21 cellular contexts compared by ENCODE assay signal in the genomic region with DNA sequence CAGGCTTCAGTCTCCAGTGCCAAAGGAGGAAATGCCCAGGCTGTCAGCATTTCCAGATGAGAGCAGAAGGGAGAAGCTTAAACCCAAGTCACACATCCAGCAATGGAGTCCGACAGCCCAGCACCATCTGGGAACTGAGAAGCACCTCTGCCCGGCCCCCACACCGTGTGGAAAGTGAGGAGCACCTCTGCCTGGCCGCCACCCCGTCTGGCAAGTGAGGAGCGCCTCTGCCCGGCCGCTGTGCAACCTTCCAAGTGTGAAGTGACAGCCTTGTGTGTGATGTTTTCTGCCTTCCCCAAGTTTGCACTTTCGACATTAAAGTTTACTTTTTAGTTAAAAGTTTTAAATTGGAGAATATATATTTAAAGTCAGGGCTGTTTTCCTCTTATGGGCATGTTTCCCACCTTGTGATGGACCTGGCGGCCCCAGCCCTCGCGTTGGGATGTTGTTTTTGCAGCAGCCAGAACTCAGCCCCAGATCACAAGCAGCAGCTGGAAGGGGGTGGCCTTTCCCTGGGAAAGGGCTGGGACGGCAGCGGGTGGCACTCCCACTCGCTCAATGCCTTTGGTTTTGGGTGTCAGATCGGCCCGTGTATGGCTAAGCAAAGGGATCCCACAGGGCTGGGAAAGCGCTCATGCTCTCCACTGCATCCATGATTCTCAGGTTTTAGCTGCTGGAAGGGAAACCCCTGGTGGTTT. TPM values are rescaled to one million over a fixed set of nuclear protein-coding genes. Genes with fewer than 3 reads are reported as not detected.
DNase-seq lines count a peak whose midpoint lies in the region; ATAC-seq, FAIRE-seq and TF ChIP-seq lines count a peak whose summit lies in the region.
"Had no signal": no experiment of that assay in that cellular context is flagged by ENCODE, and none has a peak within 500 bp of the region (broad histone marks: within the 10 kb centered on the region; RNA-seq: fewer than 3 reads in every experiment).

No MANE protein-coding gene starts in this region.

- H3K36me3 Mint-ChIP-seq in activated T-cell treated with anti-CD3 and anti-CD28 coated beads, Interleukin-2, amount 50 U/mL, for 24 hours (ENCODE audit: low read depth), result peaks cover 78% of the 10 kb centered on the region
- H3K36me3 Mint-ChIP-seq in GM23338 (ENCODE audit: low read depth), result peaks cover 60% of the 10 kb centered on the region
- peaks cover 0 to 9% (median 0%) of the 10 kb centered on the region in 5 donors for H3K36me3 Mint-ChIP-seq in naive thymus-derived CD4-positive, alpha-beta T cell
- H3K36me3 Mint-ChIP-seq: CD4-positive, CD25-positive, alpha-beta regulatory T cell had no signal

- H3K4me2 ChIP-seq in GM23338 (no peak overlapping the region), GM12878 (ENCODE audit: control insufficient read depth, insufficient read depth) (no peak overlapping the region)

- no peak overlapping the region for H3K27ac ChIP-seq in GM23338 (ENCODE audit: low read depth)
- no peak overlapping the region for H3K27ac ChIP-seq in GM12878 (ENCODE audit: control insufficient read depth, insufficient read depth)
- H3K27ac ChIP-seq in thymus (ENCODE audit: low read depth), result peak overlapping the region; percentile 31
- no peak overlapping the region for H3K27ac ChIP-seq in naive thymus-derived CD4-positive, alpha-beta T cell (ENCODE audit: low read depth, low read length)

- CTCF ChIA-PET in GM12878 (lab: Yijun Ruan, JAX), result interaction anchor here (2.2 kb wide), 1 partner anchor 10 kb away, joined by 5 read pairs; a partner anchor contains a TSS
- CTCF ChIA-PET in naive thymus-derived CD4-positive, alpha-beta T cell (lab: Charles Lee), result no interaction called here

- no peak for DNase-seq in activated T-cell treated with anti-CD3 and anti-CD28 coated beads, Interleukin-2, amount 50 U/mL, for 24 hours
- no peak for DNase-seq in activated T-cell treated with anti-CD3 and anti-CD28 coated beads, Interleukin-2, amount 50 U/mL, for 48 hours
- DNase-seq in GM23338 (ENCODE audit: low spot score) (no peak), GM12878 (ENCODE audit: low read depth, low spot score) (no peak), NCI-H526 treated with DMSO at 0.1 percent for 48 hours (lab: John Stamatoyannopoulos, UW) (no peak)
- DNase-seq in naive thymus-derived CD4-positive, alpha-beta T cell, result no peak
- DNase-seq: CD4-positive, CD25-positive, alpha-beta regulatory T cell; DMS153; KBM-7; NCI-H1092 treated with DMSO at 0.1 percent for 48 hours; NCI-H146; NCI-H2029; NCI-H226; NCI-H510A treated with DMSO at 0.1 percent for 48 hours; NCI-H774; NK-92 treated with Interleukin-12 subunit alpha and Interleukin-12 subunit beta, amount 100 ng/mL, for 24 hours had no signal

- H3K9me3 ChIP-seq in GM12878 (replicated peaks; ENCODE audit: control insufficient read depth, insufficient read depth, low read length) (no peaks in the 10 kb centered on the region), thymus (ENCODE audit: control insufficient read depth) (no peaks in the 10 kb centered on the region)
- H3K9me3 ChIP-seq in naive thymus-derived CD4-positive, alpha-beta T cell (ENCODE audit: control insufficient read depth in 2 of 3, low read length in 3 of 3), result no peaks in the 10 kb centered on the region

- ATAC-seq in GM23338 (no peak), GM12878 (no peak)
- no peak for ATAC-seq in naive thymus-derived CD4-positive, alpha-beta T cell

- in situ Hi-C loops in GM12878 (cut with MboI), result no loop called here

- H4K20me1 ChIP-seq in GM23338 (replicated peaks; ENCODE audit: insufficient read depth) (peaks cover 3% of the 10 kb centered on the region; the same call in 1 of the 2 replicates), GM12878 (ENCODE audit: control insufficient read depth, insufficient read depth) (no peaks in the 10 kb centered on the region)

- H3K27ac Mint-ChIP-seq in activated T-cell treated with anti-CD3 and anti-CD28 coated beads, Interleukin-2, amount 50 U/mL, for 24 hours, result peak overlapping the region; percentile 22
- no peak overlapping the region for H3K27ac Mint-ChIP-seq in GM23338
- no peak overlapping the region for H3K27ac Mint-ChIP-seq in naive thymus-derived CD4-positive, alpha-beta T cell

- H3K9me3 Mint-ChIP-seq in activated T-cell treated with anti-CD3 and anti-CD28 coated beads, Interleukin-2, amount 50 U/mL, for 24 hours, result no peaks in the 10 kb centered on the region
- no peaks in the 10 kb centered on the region for H3K9me3 Mint-ChIP-seq in GM23338
- H3K9me3 Mint-ChIP-seq in naive thymus-derived CD4-positive, alpha-beta T cell, result peaks cover 0 to 2% (median 0%) of the 10 kb centered on the region in 11 donors
- H3K9me3 Mint-ChIP-seq: CD4-positive, CD25-positive, alpha-beta regulatory T cell had no signal

- SMC1A ChIA-PET in GM12878 (lab: Charles Lee; ENCODE audit: uncharacterized antibody, unreplicated experiment), result no interaction called here

- TF ChIP-seq CTCF in GM23338 (conservative IDR thresholded peaks at IDR 0.05; ENCODE audit: low read depth in 2 of 2) (no peak), GM12878 (IDR thresholded peaks at IDR 0.05 in 2 of 3, conservative IDR thresholded peaks at IDR 0.05 in 1 of 3; ENCODE audit: control insufficient read depth in 2 of 3, extremely low read depth in 1 of 3, insufficient read depth in 1 of 3, low read depth in 3 of 3, low read length in 3 of 3) (no peak)

- TF ChIP-seq POLR2A in GM12878 (IDR thresholded peaks at IDR 0.05; ENCODE audit: low read depth, low read length), result no peak; the same call in 1 of the 2 replicates

- intact Hi-C loops in GM12878 (cut with micrococcal nuclease; ENCODE audit: unreplicated experiment), result no loop called here
- intact Hi-C loops in naive thymus-derived CD4-positive, alpha-beta T cell (cut with micrococcal nuclease), result no loop called here

- no peak overlapping the region for H2AFZ ChIP-seq in GM23338
- H2AFZ ChIP-seq in GM12878 (ENCODE audit: control insufficient read depth, low read depth, low read length), result no peak overlapping the region

- TF ChIP-seq RAD21 in GM12878 (IDR thresholded peaks at IDR 0.05; ENCODE audit: insufficient read depth, low read depth, low read length), result no peak

- 92% methylated on average over 18 of the region's 18 CpGs for WGBS in GM12878 (ENCODE audit: insufficient coverage, insufficient replicate concordance, low lambda C conversion rate, missing lambda C conversion rate)
- WGBS in thymus, result 97% methylated on average over 18 of the region's 18 CpGs

- no peak overlapping the region for H3K4me3 Mint-ChIP-seq in activated T-cell treated with anti-CD3 and anti-CD28 coated beads, Interleukin-2, amount 50 U/mL, for 24 hours
- H3K4me3 Mint-ChIP-seq in GM23338, result no peak overlapping the region
- H3K4me3 Mint-ChIP-seq in naive thymus-derived CD4-positive, alpha-beta T cell, result no peak overlapping the region

- no peaks in the 10 kb centered on the region for H3K27me3 Mint-ChIP-seq in activated T-cell treated with anti-CD3 and anti-CD28 coated beads, Interleukin-2, amount 50 U/mL, for 24 hours
- peaks cover 24% of the 10 kb centered on the region for H3K27me3 Mint-ChIP-seq in GM23338 (ENCODE audit: insufficient read depth, low read depth, poor library complexity)
- H3K27me3 Mint-ChIP-seq in naive thymus-derived CD4-positive, alpha-beta T cell, result no peaks in the 10 kb centered on the region
- H3K27me3 Mint-ChIP-seq: CD4-positive, CD25-positive, alpha-beta regulatory T cell had no signal

- H3K36me3 ChIP-seq in GM23338 (ENCODE audit: insufficient read depth) (peaks cover 24% of the 10 kb centered on the region), GM12878 (ENCODE audit: control insufficient read depth in 2 of 2, insufficient read depth in 2 of 2, low read length in 1 of 2) (peaks cover 7 to 23% of the 10 kb centered on the region in 2 experiments), thymus (ENCODE audit: control insufficient read depth, insufficient read depth) (peaks cover 62% of the 10 kb centered on the region)
- peaks cover 4 to 53% (median 16%) of the 10 kb centered on the region in 3 experiments for H3K36me3 ChIP-seq in naive thymus-derived CD4-positive, alpha-beta T cell (ENCODE audit: control insufficient read depth in 2 of 3, insufficient read depth in 3 of 3, low read length in 3 of 3)

- RAD21 ChIA-PET in GM12878 (lab: Charles Lee; ENCODE audit: unreplicated experiment), result no interaction called here

- H3K4me1 ChIP-seq in GM23338 (ENCODE audit: insufficient read depth) (no peaks in the 10 kb centered on the region), GM12878 (ENCODE audit: control insufficient read depth, insufficient read depth, low read length) (no peaks in the 10 kb centered on the region), thymus (ENCODE audit: control insufficient read depth, insufficient read depth, low read length) (no peaks in the 10 kb centered on the region)
- H3K4me1 ChIP-seq in naive thymus-derived CD4-positive, alpha-beta T cell (ENCODE audit: control insufficient read depth in 2 of 2, insufficient read depth in 2 of 2, low read length in 2 of 2), result peaks cover 0 to under 1% of the 10 kb centered on the region in 2 donors

- H3F3A ChIP-seq in GM23338 (replicated peaks; ENCODE audit: low read depth), result peaks cover 19% of the 10 kb centered on the region; the same call in 1 of the 2 replicates

- POLR2A ChIA-PET in GM12878 (lab: Charles Lee), result no interaction called here
- POLR2A ChIA-PET in naive thymus-derived CD4-positive, alpha-beta T cell (lab: Charles Lee), result interaction anchor here (1.1 kb wide), 1 partner anchor 10 kb away, joined by 3 read pairs; a partner anchor contains a TSS

- no peak overlapping the region for H3K4me3 ChIP-seq in GM23338
- H3K4me3 ChIP-seq in GM12878, result no peak overlapping the region
- H3K4me3 ChIP-seq in thymus (ENCODE audit: low read length), result no peak overlapping the region
- no peak overlapping the region for H3K4me3 ChIP-seq in naive thymus-derived CD4-positive, alpha-beta T cell (ENCODE audit: low read length)

- H3K27me3 ChIP-seq in GM23338 (ENCODE audit: insufficient read depth) (no peaks in the 10 kb centered on the region), GM12878 (replicated peaks in 1 of 2; ENCODE audit: control insufficient read depth in 2 of 2, insufficient read depth in 2 of 2, low read length in 1 of 2) (no peaks in the 10 kb centered on the region), thymus (ENCODE audit: control insufficient read depth, insufficient read depth) (no peaks in the 10 kb centered on the region)
- no peaks in the 10 kb centered on the region for H3K27me3 ChIP-seq in naive thymus-derived CD4-positive, alpha-beta T cell (ENCODE audit: control insufficient read depth in 2 of 2, insufficient read depth in 2 of 2, low read length in 2 of 2)

- FAIRE-seq in GM12878 (lab: Jason Lieb, UNC), result no peak
- FAIRE-seq: G401.6, GM18507, GM19239, H54 had no signal

- no peak overlapping the region for H3K9ac ChIP-seq in GM12878 (ENCODE audit: control insufficient read depth, insufficient read depth, low read length)

- peaks cover 15% of the 10 kb centered on the region for H3K4me1 Mint-ChIP-seq in activated T-cell treated with anti-CD3 and anti-CD28 coated beads, Interleukin-2, amount 50 U/mL, for 24 hours (ENCODE audit: low read depth)
- peaks cover 5% of the 10 kb centered on the region; the same call in 2 of the 3 replicates for H3K4me1 Mint-ChIP-seq in GM23338
- H3K4me1 Mint-ChIP-seq in naive thymus-derived CD4-positive, alpha-beta T cell, result peaks cover 0 to 11% (median 9%) of the 10 kb centered on the region in 7 donors

- H3K79me2 ChIP-seq in GM23338 (replicated peaks; ENCODE audit: insufficient read depth) (peaks cover 12% of the 10 kb centered on the region), GM12878 (ENCODE audit: control insufficient read depth, insufficient read depth, low read length) (no peaks in the 10 kb centered on the region)

- no peaks in the 10 kb centered on the region for H3K9me2 ChIP-seq in GM23338 (ENCODE audit: insufficient read depth)

- no peak for TF ChIP-seq EP300 in GM12878 (IDR thresholded peaks at IDR 0.05; ENCODE audit: borderline replicate concordance in 1 of 2, control insufficient read depth in 1 of 2, low read depth in 2 of 2, low read length in 2 of 2)

- TSS peak; percentile 30 for BruUV-seq in GM12878 (replicated peaks; lab: Mats Ljungman, UMichigan)

RNA-seq across cellular contexts. Expression of a gene that starts 7.2 kb away (rescaled TPM):
- 22.3 and 26.1 TPM in 2 replicates for total RNA-seq in GM23338 (2014; rRNA removed; shearing (Covaris generic))
- polyA plus RNA-seq in GM23338 (2016; fragmentation: Nextera tagmentation; extraction: Ambion mirVana) (69.3 and 73.4 TPM in 2 replicates), GM12878 (2011; rRNA removed) (7.7 and 13.7 TPM in 2 replicates), GM12878 (2014; fragmentation: Illumina TruSeq; extraction: Trizol) (20.9 and 32.6 TPM in 2 replicates), GM12878 (2014; fragmentation: Nextera tagmentation; extraction: Ambion mirVana) (1 to 10 TPM; 2.2 to 5.1 TPM), GM12878 (2014; rRNA removed) (33.8 and 39.3 TPM in 2 replicates), GM12878 (2016; fragmentation: Nextera tagmentation; extraction: Ambion mirVana) (10 to 100 TPM; 44.6 to 45.4 TPM), thymus (42.5 TPM)
- 8.0 and 8.8 TPM in 2 replicates for total RNA-seq in GM12878 (2013; cell fraction: nucleolus; rRNA removed)
- total RNA-seq in GM12878 (2014; rRNA removed) (21.9 and 23.3 TPM in 2 replicates), GM12878 (2014; rRNA removed; fragmentation: Illumina TruSeq; extraction: Trizol) (18.3 and 19.6 TPM in 2 replicates), GM12878 (2021) (32.0 and 35.1 TPM in 2 replicates)
- polyA plus RNA-seq in GM12878 (2011; ENCODE audit: low read depth), result 5.7 TPM
- polyA plus RNA-seq in GM12878 (2011; cell fraction: cytosol; rRNA removed), result 12.6 and 24.0 TPM in 2 replicates
- polyA plus RNA-seq in GM12878 (2011; cell fraction: nucleus; rRNA removed), result 26.3 and 30.0 TPM in 2 replicates
- polyA plus RNA-seq in GM12878 (2012), result 16.2 and 24.2 TPM in 2 replicates
- polyA minus RNA-seq in GM12878 (2011; rRNA and poly(A)+ RNA removed), result 3.0 and 4.8 TPM in 2 replicates
- 5.2 and 6.8 TPM in 2 replicates for polyA minus RNA-seq in GM12878 (2011; cell fraction: cytosol; rRNA and poly(A)+ RNA removed)
- polyA minus RNA-seq in GM12878 (2011; cell fraction: nucleus; rRNA and poly(A)+ RNA removed), result 3.4 and 11.5 TPM in 2 replicates
- total RNA-seq in naive thymus-derived CD4-positive, alpha-beta T cell, result 10 to 100 TPM; 16.3 to 33.5 (median 27.1) TPM
- polyA plus RNA-seq in naive thymus-derived CD4-positive, alpha-beta T cell, result 10 to 100 TPM; 10.0 to 26.0 TPM

RNA-seq across cellular contexts. Expression of a gene that starts 7.3 kb away (rescaled TPM):
- total RNA-seq in GM23338 (2014; rRNA removed; shearing (Covaris generic)), result 46.0 and 76.2 TPM in 2 replicates
- 64.9 and 73.0 TPM in 2 replicates for polyA plus RNA-seq in GM23338 (2016; fragmentation: Nextera tagmentation; extraction: Ambion mirVana)
- 25.4 and 29.4 TPM in 2 replicates for total RNA-seq in GM12878 (2013; cell fraction: nucleolus; rRNA removed)
- total RNA-seq in GM12878 (2014; rRNA removed), result 74.8 and 77.7 TPM in 2 replicates
- 14.4 and 18.4 TPM in 2 replicates for total RNA-seq in GM12878 (2014; rRNA removed; fragmentation: Illumina TruSeq; extraction: Trizol)
- total RNA-seq in GM12878 (2021), result 61.2 and 70.8 TPM in 2 replicates
- 14.1 TPM for polyA plus RNA-seq in GM12878 (2011; ENCODE audit: low read depth)
- 6.2 and 13.5 TPM in 2 replicates for polyA plus RNA-seq in GM12878 (2011; rRNA removed)
- 24.6 and 47.1 TPM in 2 replicates for polyA plus RNA-seq in GM12878 (2011; cell fraction: cytosol; rRNA removed)
- 37.2 and 39.7 TPM in 2 replicates for polyA plus RNA-seq in GM12878 (2011; cell fraction: nucleus; rRNA removed)
- 28.0 and 28.4 TPM in 2 replicates for polyA plus RNA-seq in GM12878 (2012)
- 3.4 and 10.2 TPM in 2 replicates for polyA plus RNA-seq in GM12878 (2014; fragmentation: Illumina TruSeq; extraction: Trizol)
- 1 to 10 TPM; 4.6 to 9.3 TPM for polyA plus RNA-seq in GM12878 (2014; fragmentation: Nextera tagmentation; extraction: Ambion mirVana)
- 83.2 and 84.8 TPM in 2 replicates for polyA plus RNA-seq in GM12878 (2014; rRNA removed)
- 10 to 100 TPM; 74.3 to 89.5 TPM for polyA plus RNA-seq in GM12878 (2016; fragmentation: Nextera tagmentation; extraction: Ambion mirVana)
- 8.5 and 18.8 TPM in 2 replicates for polyA minus RNA-seq in GM12878 (2011; rRNA and poly(A)+ RNA removed)
- polyA minus RNA-seq in GM12878 (2011; cell fraction: cytosol; rRNA and poly(A)+ RNA removed), result 6.4 and 11.4 TPM in 2 replicates
- polyA minus RNA-seq in GM12878 (2011; cell fraction: nucleus; rRNA and poly(A)+ RNA removed), result 13.7 and 25.6 TPM in 2 replicates
- polyA plus RNA-seq in thymus, result 83.0 TPM
- total RNA-seq in naive thymus-derived CD4-positive, alpha-beta T cell, result 10 to 100 TPM; 35.9 to 61.9 (median 47.5) TPM
- 100 to 1,000 TPM; 108 to 123 TPM for polyA plus RNA-seq in naive thymus-derived CD4-positive, alpha-beta T cell

RNA-seq across cellular contexts. Expression of a gene that starts 9.9 kb away (rescaled TPM):
- 41.3 and 54.9 TPM in 2 replicates for total RNA-seq in GM23338 (2014; rRNA removed; shearing (Covaris generic))
- polyA plus RNA-seq in GM23338 (2016; fragmentation: Nextera tagmentation; extraction: Ambion mirVana) (39.6 and 40.4 TPM in 2 replicates), GM12878 (2011; rRNA removed) (26.8 and 34.3 TPM in 2 replicates), GM12878 (2014; fragmentation: Illumina TruSeq; extraction: Trizol) (15.9 and 27.4 TPM in 2 replicates), GM12878 (2014; fragmentation: Nextera tagmentation; extraction: Ambion mirVana) (10 to 100 TPM in 1 of 2 experiments, 1 to 10 TPM in 1; 4.7 to 20.8 TPM), GM12878 (2014; rRNA removed) (43.6 and 44.5 TPM in 2 replicates), GM12878 (2016; fragmentation: Nextera tagmentation; extraction: Ambion mirVana) (10 to 100 TPM; 46.5 to 47.6 TPM), thymus (129 TPM)
- 16.5 and 20.3 TPM in 2 replicates for total RNA-seq in GM12878 (2013; cell fraction: nucleolus; rRNA removed)
- total RNA-seq in GM12878 (2014; rRNA removed) (41.9 and 42.1 TPM in 2 replicates), GM12878 (2014; rRNA removed; fragmentation: Illumina TruSeq; extraction: Trizol) (21.0 and 22.1 TPM in 2 replicates), GM12878 (2021) (18.6 and 25.6 TPM in 2 replicates)
- polyA plus RNA-seq in GM12878 (2011; ENCODE audit: low read depth), result 29.5 TPM
- polyA plus RNA-seq in GM12878 (2011; cell fraction: cytosol; rRNA removed), result 45.5 and 56.7 TPM in 2 replicates
- 15.8 and 23.1 TPM in 2 replicates for polyA plus RNA-seq in GM12878 (2011; cell fraction: nucleus; rRNA removed)
- 24.6 and 26.5 TPM in 2 replicates for polyA plus RNA-seq in GM12878 (2012)
- polyA minus RNA-seq in GM12878 (2011; rRNA and poly(A)+ RNA removed), result 12.5 and 18.9 TPM in 2 replicates
- polyA minus RNA-seq in GM12878 (2011; cell fraction: cytosol; rRNA and poly(A)+ RNA removed), result 5.9 and 7.2 TPM in 2 replicates
- polyA minus RNA-seq in GM12878 (2011; cell fraction: nucleus; rRNA and poly(A)+ RNA removed), result 6.4 and 10.4 TPM in 2 replicates
- 10 to 100 TPM; 12.0 to 30.6 (median 30.1) TPM for total RNA-seq in naive thymus-derived CD4-positive, alpha-beta T cell
- polyA plus RNA-seq in naive thymus-derived CD4-positive, alpha-beta T cell, result 10 to 100 TPM; 33.6 to 35.3 TPM

RNA-seq across cellular contexts. Expression of a gene that starts 10.1 kb away (rescaled TPM):
- total RNA-seq in GM23338 (2014; rRNA removed; shearing (Covaris generic)), result 66.9 and 90.2 TPM in 2 replicates
- polyA plus RNA-seq in GM23338 (2016; fragmentation: Nextera tagmentation; extraction: Ambion mirVana) (59.0 and 59.4 TPM in 2 replicates), GM12878 (2011; rRNA removed) (23.5 and 40.1 TPM in 2 replicates), GM12878 (2014; fragmentation: Illumina TruSeq; extraction: Trizol) (29.2 and 51.0 TPM in 2 replicates), GM12878 (2014; fragmentation: Nextera tagmentation; extraction: Ambion mirVana) (1 to 10 TPM; 2.2 to 3.7 TPM), GM12878 (2014; rRNA removed) (75.4 and 94.8 TPM in 2 replicates), GM12878 (2016; fragmentation: Nextera tagmentation; extraction: Ambion mirVana) (10 to 100 TPM; 59.9 to 69.3 TPM), thymus (157 TPM)
- 118 and 143 TPM in 2 replicates for total RNA-seq in GM12878 (2013; cell fraction: nucleolus; rRNA removed)
- total RNA-seq in GM12878 (2014; rRNA removed) (41.4 and 59.5 TPM in 2 replicates), GM12878 (2014; rRNA removed; fragmentation: Illumina TruSeq; extraction: Trizol) (23.2 and 29.3 TPM in 2 replicates), GM12878 (2021) (58.0 and 85.6 TPM in 2 replicates)
- polyA plus RNA-seq in GM12878 (2011; ENCODE audit: low read depth), result 26.6 TPM
- polyA plus RNA-seq in GM12878 (2011; cell fraction: cytosol; rRNA removed), result 34.2 and 50.9 TPM in 2 replicates
- polyA plus RNA-seq in GM12878 (2011; cell fraction: nucleus; rRNA removed), result 518 and 543 TPM in 2 replicates
- 54.1 and 64.4 TPM in 2 replicates for polyA plus RNA-seq in GM12878 (2012)
- polyA minus RNA-seq in GM12878 (2011; rRNA and poly(A)+ RNA removed), result 42.9 and 44.6 TPM in 2 replicates
- polyA minus RNA-seq in GM12878 (2011; cell fraction: cytosol; rRNA and poly(A)+ RNA removed), result 22.3 and 29.3 TPM in 2 replicates
- polyA minus RNA-seq in GM12878 (2011; cell fraction: nucleus; rRNA and poly(A)+ RNA removed), result 49.6 and 81.2 TPM in 2 replicates
- total RNA-seq in naive thymus-derived CD4-positive, alpha-beta T cell, result 100 to 1,000 TPM; 108 to 174 (median 153) TPM
- 10 to 100 TPM; 19.8 to 40.3 TPM for polyA plus RNA-seq in naive thymus-derived CD4-positive, alpha-beta T cell

RNA-seq across cellular contexts. Expression of a gene that starts 17.4 kb away (rescaled TPM):
- total RNA-seq in GM23338 (2014; rRNA removed; shearing (Covaris generic)), result 4.0 and 5.5 TPM in 2 replicates
- polyA plus RNA-seq in GM23338 (2016; fragmentation: Nextera tagmentation; extraction: Ambion mirVana), result 9.0 and 11.4 TPM in 2 replicates
- total RNA-seq in GM12878 (2013; cell fraction: nucleolus; rRNA removed), result not detected in 2 replicates
- 7.8 and 12.1 TPM in 2 replicates for total RNA-seq in GM12878 (2014; rRNA removed)
- 1.5 and 3.5 TPM in 2 replicates for total RNA-seq in GM12878 (2014; rRNA removed; fragmentation: Illumina TruSeq; extraction: Trizol)
- 6.0 and 8.3 TPM in 2 replicates for total RNA-seq in GM12878 (2021)
- polyA plus RNA-seq in GM12878 (2011; ENCODE audit: low read depth), result 10.5 TPM
- 0.37 and 1.8 TPM in 2 replicates for polyA plus RNA-seq in GM12878 (2011; rRNA removed)
- 1.0 and 1.3 TPM in 2 replicates for polyA plus RNA-seq in GM12878 (2011; cell fraction: cytosol; rRNA removed)
- polyA plus RNA-seq in GM12878 (2011; cell fraction: nucleus; rRNA removed), result 0.87 and 0.88 TPM in 2 replicates
- polyA plus RNA-seq in GM12878 (2012), result 10.7 and 14.5 TPM in 2 replicates
- polyA plus RNA-seq in GM12878 (2014; fragmentation: Illumina TruSeq; extraction: Trizol), result 7.0 and 8.0 TPM in 2 replicates
- under 1 TPM; 0.55 to 0.82 TPM for polyA plus RNA-seq in GM12878 (2014; fragmentation: Nextera tagmentation; extraction: Ambion mirVana)
- polyA plus RNA-seq in GM12878 (2014; rRNA removed), result 10.4 and 11.1 TPM in 2 replicates
- 1 to 10 TPM; 3.3 to 5.0 TPM for polyA plus RNA-seq in GM12878 (2016; fragmentation: Nextera tagmentation; extraction: Ambion mirVana)
- polyA minus RNA-seq in GM12878 (2011; rRNA and poly(A)+ RNA removed), result 0.59 and 2.0 TPM in 2 replicates
- polyA minus RNA-seq in GM12878 (2011; cell fraction: cytosol; rRNA and poly(A)+ RNA removed), result not detected in 2 replicates
- polyA minus RNA-seq in GM12878 (2011; cell fraction: nucleus; rRNA and poly(A)+ RNA removed), result not detected in 2 replicates
- 18.2 TPM for polyA plus RNA-seq in thymus
- total RNA-seq in naive thymus-derived CD4-positive, alpha-beta T cell, result 10 to 100 TPM in 1 of 5 experiments, 1 to 10 TPM in 4; 1.0 to 28.0 (median 1.9) TPM
- 1 to 10 TPM; 2.0 to 2.6 TPM for polyA plus RNA-seq in naive thymus-derived CD4-positive, alpha-beta T cell
